In genomic region chr4:23022032-23022431, GRCh38 we compare ENCODE assay signal across 13 cellular contexts.
DNase-seq lines count a peak whose midpoint lies in the region; ATAC-seq, FAIRE-seq and TF ChIP-seq lines count a peak whose summit lies in the region.
"Had no signal": no experiment of that assay in that cellular context is flagged by ENCODE, and none has a peak within 500 bp of the region (broad histone marks: within the 10 kb centered on the region; RNA-seq: fewer than 3 reads in every experiment).

No MANE protein-coding gene starts in this region.

- H3K36me3 ChIP-seq in left lung, result no peaks in the 10 kb centered on the region
- H3K36me3 ChIP-seq: BE2C, neural progenitor cell had no signal

- TF ChIP-seq EP300 in A549 (IDR thresholded peaks at IDR 0.05), result peak in 1 of 2 experiments; percentile 32; a peak in 2 of 5 replicates

- no peak overlapping the region for H3K4me3 ChIP-seq in A549
- no peak overlapping the region for H3K4me3 ChIP-seq in cardiac fibroblast (replicated peaks in 1 of 2; ENCODE audit: low read depth in 2 of 2, low read length in 2 of 2)
- no peak overlapping the region for H3K4me3 ChIP-seq in left lung
- H3K4me3 ChIP-seq: neural progenitor cell had no signal

- no peaks in the 10 kb centered on the region for H3K27me3 ChIP-seq in left lung
- H3K27me3 ChIP-seq: BE2C, neural progenitor cell had no signal

- TF ChIP-seq POLR2A in A549 (IDR thresholded peaks at IDR 0.05; ENCODE audit: low read length), result no peak

- peak; percentile 87 to 94 for ATAC-seq in A549
- peak; percentile 65 for ATAC-seq in left lung
- no peak for ATAC-seq in GM18502 (IDR thresholded peaks at IDR 0.05; ENCODE audit: poor library complexity, unreplicated experiment)

- peak overlapping the region; percentile 50 to 68 for H3K27ac ChIP-seq in A549
- H3K27ac ChIP-seq in left lung, result no peak overlapping the region
- H3K27ac ChIP-seq: neural progenitor cell had no signal

- POLR2A ChIA-PET in A549 (lab: Yijun Ruan, JAX), result no interaction called here

- H3K4me1 ChIP-seq in A549 (peaks cover 6% of the 10 kb centered on the region; the same call in 2 of the 3 replicates), left lung (no peaks in the 10 kb centered on the region)
- H3K4me1 ChIP-seq: BE2C, neural progenitor cell had no signal

- TF ChIP-seq CTCF in A549 (IDR thresholded peaks at IDR 0.05), result no peak
- TF ChIP-seq CTCF in cardiac fibroblast (IDR thresholded peaks at IDR 0.05; ENCODE audit: low read depth, low read length), result no peak
- TF ChIP-seq CTCF in left lung (IDR thresholded peaks at IDR 0.05), result no peak

- FAIRE-seq in A549 (lab: Jason Lieb, UNC), result no peak

- no peaks in the 10 kb centered on the region for H3K9me3 ChIP-seq in A549
- H3K9me3 ChIP-seq in left lung, result no peaks in the 10 kb centered on the region
- H3K9me3 ChIP-seq: BE2C had no signal

- intact Hi-C loops in left lung (cut with DNase I), result no loop called here

- CTCF ChIA-PET in A549 (lab: Yijun Ruan, JAX), result no interaction called here

- peak overlapping the region; percentile 34; the same call in 2 of the 3 replicates for H3K4me2 ChIP-seq in A549
- H3K4me2 ChIP-seq: neural progenitor cell had no signal

- peak in 1 of 2 experiments; percentile 2; a peak in 1 of 5 replicates for TF ChIP-seq RAD21 in A549 (conservative IDR thresholded peaks at IDR 0.05 in 1 of 2, IDR thresholded peaks at IDR 0.05 in 1 of 2)

- DNase-seq in A549 (ENCODE audit: low read depth in 1 of 2, low spot score in 1 of 2) (peak; percentile 20 to 86), HS-5 (ENCODE audit: low read depth) (peak; percentile 78), cardiac fibroblast (ENCODE audit: low read depth in 2 of 2) (peak; percentile 37 to 58), left lung (no peak), NCI-H510A treated with DMSO at 0.1 percent for 48 hours (lab: John Stamatoyannopoulos, UW) (no peak), NCI-H1694 treated with DMSO at 0.1 percent for 48 hours (lab: John Stamatoyannopoulos, UW) (no peak), inferior parietal cortex (ENCODE audit: extremely low spot score) (no peak)
- DNase-seq: activated effector memory CD4-positive, alpha-beta T cell treated with anti-CD3 and anti-CD28 coated beads, Interleukin-2, amount 50 U/mL, for 16 hours; BE2C; NCI-H1930; stimulated activated CD4-positive, alpha-beta T cell treated with anti-CD3 and anti-CD28 coated beads, Interleukin-4, amount 100 ng/mL, for 24 hours had no signal

TF ChIP-seq in A549, 52 proteins besides CTCF, POLR2A, EP300 and RAD21:
- no peak for TF ChIP-seq HOXA7 (CRISPR knock-in tag; IDR thresholded peaks at IDR 0.05)
- no peak for TF ChIP-seq PBX3 (IDR thresholded peaks at IDR 0.05)
- peak in 1 of 2 experiments; percentile 16; a peak in 1 of 4 replicates for TF ChIP-seq CEBPB (IDR thresholded peaks at IDR 0.05)
- TF ChIP-seq GATA3 (IDR thresholded peaks at IDR 0.05; ENCODE audit: borderline replicate concordance), result peak; percentile 44; the same call in 1 of the 2 replicates
- TF ChIP-seq CBX2 (IDR thresholded peaks at IDR 0.05; ENCODE audit: borderline replicate concordance, low read depth), result no peak
- no peak for TF ChIP-seq HOXB5 (CRISPR knock-in tag; IDR thresholded peaks at IDR 0.05)
- no peak for TF ChIP-seq USF2 (IDR thresholded peaks at IDR 0.05)
- no peak for TF ChIP-seq FOSL2 (IDR thresholded peaks at IDR 0.05)
- TF ChIP-seq FOSL2 (CRISPR knock-in tag; IDR thresholded peaks at IDR 0.05), result peak; percentile 35
- no peak for TF ChIP-seq RFX5 (IDR thresholded peaks at IDR 0.05)
- TF ChIP-seq JUN (IDR thresholded peaks at IDR 0.05), result 0 out of 5 replicates have a peak, but pooled peaks of 1 of the 2 experiments have one; percentile 26
- TF ChIP-seq ESRRA (IDR thresholded peaks at IDR 0.05; ENCODE audit: borderline replicate concordance, low read length), result no peak
- TF ChIP-seq MAFK (IDR thresholded peaks at IDR 0.05; ENCODE audit: partially characterized antibody), result no peak
- no peak for TF ChIP-seq TFCP2L1 (CRISPR knock-in tag; IDR thresholded peaks at IDR 0.05)
- no peak for TF ChIP-seq POLR2AphosphoS2 (conservative IDR thresholded peaks at IDR 0.05; ENCODE audit: low read length)
TF ChIP-seq in A549: peak in this region for 4.

Comparison
In these comparisons a context has a peak if more than half of its experiments do, and no peak if none do; other contexts are left out.
1. DNase-seq: peak in A549 (2 of 2), HS-5 (single experiment) and cardiac fibroblast (2 of 2); none in left lung (0 of 2), NCI-H510A treated with DMSO at 0.1 percent for 48 hours (single experiment), NCI-H1694 treated with DMSO at 0.1 percent for 48 hours (single experiment) and inferior parietal cortex (single experiment).
2. H3K27ac ChIP-seq: peak in A549 (2 of 2); none in left lung (0 of 2).